8 cellular contexts compared by ENCODE assay signal in the genomic region with DNA sequence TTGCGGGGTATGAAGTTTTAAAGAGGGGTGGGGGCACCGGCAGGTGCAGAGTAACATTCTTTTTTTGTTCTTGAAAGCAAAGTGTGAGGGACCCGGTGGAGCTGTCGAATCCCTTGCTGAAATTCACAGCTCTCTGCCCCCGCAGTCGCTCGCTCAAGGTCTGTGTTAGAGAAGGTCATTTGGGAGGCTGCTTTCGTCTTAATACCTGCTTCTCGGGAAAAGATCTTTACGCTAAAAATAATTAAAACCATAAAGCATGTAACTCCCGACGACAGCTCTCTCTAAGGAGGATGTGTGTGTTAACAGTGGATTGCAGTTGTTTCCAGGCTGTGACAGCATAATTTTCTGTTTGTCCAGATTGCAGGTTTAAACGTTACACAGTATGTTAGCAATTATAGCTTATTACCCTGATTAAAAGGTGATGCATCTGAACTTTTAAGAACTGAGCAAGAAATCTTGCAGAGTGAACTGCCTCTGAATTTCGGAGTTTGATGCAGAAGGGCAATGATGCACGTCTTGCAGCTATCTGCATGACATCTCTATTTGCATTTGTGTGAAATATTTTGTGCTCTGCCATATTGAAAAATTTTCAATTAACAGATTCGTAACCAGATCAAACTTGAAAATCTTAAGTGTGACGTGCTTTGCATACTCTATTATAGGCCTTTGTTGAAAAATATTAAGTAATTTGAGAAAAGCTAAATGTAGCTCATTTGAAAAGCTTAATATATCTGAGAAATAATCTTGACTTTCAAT. TPM values are rescaled to one million over a fixed set of nuclear protein-coding genes. Genes with fewer than 3 reads are reported as not detected.
A peak's percentile ranks its signal among the peaks of the same experiment; 100 is the strongest.
DNase-seq lines count a peak whose midpoint lies in the region; ATAC-seq and TF ChIP-seq lines count a peak whose summit lies in the region.

No MANE protein-coding gene starts in this region.

- H3K27me3 ChIP-seq in heart left ventricle (peaks cover 0 to 47% (median 10%) of the 10 kb centered on the region in 9 donors), tibial nerve (peaks cover 0 to 53% of the 10 kb centered on the region in 2 donors)
- H3K27me3 ChIP-seq in effector memory CD4-positive, alpha-beta T cell (replicated peaks; ENCODE audit: control insufficient read depth, insufficient read depth, low read length, poor library complexity, severe bottlenecking), result peaks cover 12% of the 10 kb centered on the region

- no peaks in the 10 kb centered on the region for H3K9me3 Mint-ChIP-seq in activated naive CD8-positive, alpha-beta T cell treated with anti-CD3 and anti-CD28 coated beads, Interleukin-2, amount 50 U/mL, for 24 hours

- H3K36me3 ChIP-seq in heart left ventricle, result no peaks in the 10 kb centered on the region
- no peaks in the 10 kb centered on the region for H3K36me3 ChIP-seq in tibial nerve
- H3K36me3 ChIP-seq in effector memory CD4-positive, alpha-beta T cell (ENCODE audit: control insufficient read depth, insufficient read depth, low read length), result no peaks in the 10 kb centered on the region

- no peaks in the 10 kb centered on the region for H3K36me3 Mint-ChIP-seq in activated naive CD8-positive, alpha-beta T cell treated with anti-CD3 and anti-CD28 coated beads, Interleukin-2, amount 50 U/mL, for 24 hours (ENCODE audit: low read depth)

- no peak for TF ChIP-seq EP300 in tibial nerve (IDR thresholded peaks at IDR 0.05)

- no peak for ATAC-seq in heart left ventricle
- ATAC-seq in left cardiac atrium, result no peak
- ATAC-seq in activated naive CD8-positive, alpha-beta T cell treated with anti-CD3 and anti-CD28 coated beads, Interleukin-2, amount 50 U/mL, for 24 hours, result no peak
- peak; percentile 54 for ATAC-seq in left lobe of liver
- no peak for ATAC-seq in HG03354 (IDR thresholded peaks at IDR 0.05; ENCODE audit: poor library complexity, severe bottlenecking, unreplicated experiment)
- no peak for ATAC-seq in GM18858 (IDR thresholded peaks at IDR 0.05; ENCODE audit: unreplicated experiment)

- peaks cover 5% of the 10 kb centered on the region for H3K4me1 Mint-ChIP-seq in activated naive CD8-positive, alpha-beta T cell treated with anti-CD3 and anti-CD28 coated beads, Interleukin-2, amount 50 U/mL, for 24 hours

- no peak for TF ChIP-seq CTCF in heart left ventricle (IDR thresholded peaks at IDR 0.05)
- no peak for TF ChIP-seq CTCF in tibial nerve (IDR thresholded peaks at IDR 0.05)

- peak overlapping the region in 2 of 12 donors; percentile 5 to 22 for H3K27ac ChIP-seq in heart left ventricle
- H3K27ac ChIP-seq in tibial nerve, result no peak overlapping the region
- H3K27ac ChIP-seq in effector memory CD4-positive, alpha-beta T cell (ENCODE audit: insufficient read depth, low read length, poor library complexity, severe bottlenecking), result no peak overlapping the region

- 31 to 41% (median 34%) methylated on average over 17 of the region's 17 CpGs for WGBS in heart left ventricle, 4 donors
- 40 to 42% methylated on average over 17 of the region's 17 CpGs for WGBS in tibial nerve, 2 donors

- TF ChIP-seq POLR2A in heart left ventricle (IDR thresholded peaks at IDR 0.05) (no peak), tibial nerve (IDR thresholded peaks at IDR 0.05) (no peak)

- DNase-seq in heart left ventricle (no peak), left cardiac atrium (no peak), left lobe of liver (ENCODE audit: low spot score) (no peak), tibial nerve (ENCODE audit: low spot score in 2 of 2) (no peak)
- DNase-seq in activated naive CD8-positive, alpha-beta T cell treated with anti-CD3 and anti-CD28 coated beads, Interleukin-2, amount 50 U/mL, for 24 hours, result no peak
- no peak for DNase-seq in effector memory CD4-positive, alpha-beta T cell

- H3K27me3 Mint-ChIP-seq in activated naive CD8-positive, alpha-beta T cell treated with anti-CD3 and anti-CD28 coated beads, Interleukin-2, amount 50 U/mL, for 24 hours, result peaks cover 54% of the 10 kb centered on the region

- no peak overlapping the region for H3K27ac Mint-ChIP-seq in activated naive CD8-positive, alpha-beta T cell treated with anti-CD3 and anti-CD28 coated beads, Interleukin-2, amount 50 U/mL, for 24 hours

- H3K4me3 ChIP-seq in heart left ventricle, result peak overlapping the region; percentile 43 to 69 (median 54)
- peak overlapping the region in 3 of 4 donors; percentile 14 to 54 (median 17) for H3K4me3 ChIP-seq in tibial nerve
- no peak overlapping the region for H3K4me3 ChIP-seq in effector memory CD4-positive, alpha-beta T cell (ENCODE audit: insufficient read depth, low read depth, low read length, poor library complexity, severe bottlenecking)

- intact Hi-C loops in heart left ventricle (cut with DNase I), result no loop called here
- intact Hi-C loops in left cardiac atrium (cut with DNase I), result no loop called here

- H3K4me3 Mint-ChIP-seq in activated naive CD8-positive, alpha-beta T cell treated with anti-CD3 and anti-CD28 coated beads, Interleukin-2, amount 50 U/mL, for 24 hours, result peak overlapping the region; percentile 68

- H3K9me3 ChIP-seq in heart left ventricle, result no peaks in the 10 kb centered on the region
- H3K9me3 ChIP-seq in tibial nerve, result no peaks in the 10 kb centered on the region
- no peaks in the 10 kb centered on the region for H3K9me3 ChIP-seq in effector memory CD4-positive, alpha-beta T cell (ENCODE audit: control insufficient read depth, low read length)

- peaks cover 0 to 19% (median 4%) of the 10 kb centered on the region in 12 donors for H3K4me1 ChIP-seq in heart left ventricle
- peaks cover 0 to 16% (median 0%) of the 10 kb centered on the region in 4 donors for H3K4me1 ChIP-seq in tibial nerve
- H3K4me1 ChIP-seq in effector memory CD4-positive, alpha-beta T cell (ENCODE audit: control insufficient read depth, insufficient read depth, low read length, poor library complexity, severe bottlenecking), result peaks cover 3% of the 10 kb centered on the region

RNA-seq across cellular contexts. Expression of gene RAPGEF4, which starts 1.0 kb away (rescaled TPM):
- total RNA-seq in heart left ventricle (10 to 100 TPM in 6 of 9 donors, 1 to 10 TPM in 3; 3.5 to 21.2 (median 11.0) TPM), left cardiac atrium (10 to 100 TPM; 10.9 to 12.9 TPM), left lobe of liver (12.8 TPM), tibial nerve (10 to 100 TPM in 1 of 4 donors, 1 to 10 TPM in 3; 3.6 to 12.0 (median 6.7) TPM)
- polyA plus RNA-seq in heart left ventricle, result 1 to 10 TPM; 1.3 to 2.9 TPM
